8 cellular contexts compared by ENCODE assay signal in the genomic region with DNA sequence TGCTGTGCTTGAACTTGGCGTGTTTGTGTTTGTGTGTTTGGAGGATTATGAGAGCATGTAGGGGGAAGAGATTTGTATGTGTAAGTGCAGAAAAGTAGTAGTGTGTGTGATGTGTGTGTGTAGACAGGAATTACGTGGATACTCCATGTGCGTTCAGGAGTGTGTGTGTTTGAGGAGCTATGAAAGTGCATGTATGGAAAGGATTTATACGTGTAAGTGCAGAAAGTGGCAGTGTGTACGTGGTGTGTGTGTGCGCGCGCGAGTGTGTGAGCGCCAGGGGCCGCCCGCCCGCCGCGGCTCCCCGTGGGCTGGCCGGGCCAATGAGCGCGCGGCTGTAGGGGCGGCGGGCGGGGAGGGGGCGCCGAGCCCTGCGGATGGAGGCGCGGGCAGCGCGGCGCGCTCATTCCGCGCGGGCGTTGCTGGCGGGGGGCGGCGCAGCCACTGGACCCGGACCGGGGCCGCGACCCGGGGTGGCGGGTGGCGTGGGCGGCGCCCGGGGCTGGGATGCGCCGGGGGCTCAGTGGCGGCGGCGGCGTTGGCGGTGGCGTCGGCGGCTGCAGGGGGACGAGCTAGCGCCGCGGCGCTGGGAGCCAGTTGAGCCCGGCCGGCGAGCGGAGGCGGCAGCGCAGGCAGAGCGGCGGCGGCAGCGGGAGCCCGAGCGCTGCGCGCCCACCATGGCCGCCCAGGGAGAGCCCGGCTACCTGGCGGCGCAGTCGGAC. TPM values are rescaled to one million over a fixed set of nuclear protein-coding genes. Genes with fewer than 3 reads are reported as not detected.
A peak's percentile ranks its signal among the peaks of the same experiment; 100 is the strongest.
DNase-seq lines count a peak whose midpoint lies in the region; ATAC-seq and TF ChIP-seq lines count a peak whose summit lies in the region.

A gene with protein sequence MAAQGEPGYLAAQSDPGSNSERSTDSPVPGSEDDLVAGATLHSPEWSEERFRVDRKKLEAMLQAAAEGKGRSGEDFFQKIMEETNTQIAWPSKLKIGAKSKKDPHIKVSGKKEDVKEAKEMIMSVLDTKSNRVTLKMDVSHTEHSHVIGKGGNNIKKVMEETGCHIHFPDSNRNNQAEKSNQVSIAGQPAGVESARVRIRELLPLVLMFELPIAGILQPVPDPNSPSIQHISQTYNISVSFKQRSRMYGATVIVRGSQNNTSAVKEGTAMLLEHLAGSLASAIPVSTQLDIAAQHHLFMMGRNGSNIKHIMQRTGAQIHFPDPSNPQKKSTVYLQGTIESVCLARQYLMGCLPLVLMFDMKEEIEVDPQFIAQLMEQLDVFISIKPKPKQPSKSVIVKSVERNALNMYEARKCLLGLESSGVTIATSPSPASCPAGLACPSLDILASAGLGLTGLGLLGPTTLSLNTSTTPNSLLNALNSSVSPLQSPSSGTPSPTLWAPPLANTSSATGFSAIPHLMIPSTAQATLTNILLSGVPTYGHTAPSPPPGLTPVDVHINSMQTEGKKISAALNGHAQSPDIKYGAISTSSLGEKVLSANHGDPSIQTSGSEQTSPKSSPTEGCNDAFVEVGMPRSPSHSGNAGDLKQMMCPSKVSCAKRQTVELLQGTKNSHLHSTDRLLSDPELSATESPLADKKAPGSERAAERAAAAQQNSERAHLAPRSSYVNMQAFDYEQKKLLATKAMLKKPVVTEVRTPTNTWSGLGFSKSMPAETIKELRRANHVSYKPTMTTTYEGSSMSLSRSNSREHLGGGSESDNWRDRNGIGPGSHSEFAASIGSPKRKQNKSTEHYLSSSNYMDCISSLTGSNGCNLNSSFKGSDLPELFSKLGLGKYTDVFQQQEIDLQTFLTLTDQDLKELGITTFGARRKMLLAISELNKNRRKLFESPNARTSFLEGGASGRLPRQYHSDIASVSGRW (plus strand): TSS at position 403 of the 719 bp plus-strand sequence. CDS start 272 bp downstream, at position 675.

- TF ChIP-seq CTCF in WI38 (IDR thresholded peaks at IDR 0.05; ENCODE audit: low read depth, low read length) = no peak
- no peak for TF ChIP-seq CTCF in fibroblast of lung (conservative IDR thresholded peaks at IDR 0.05 in 1 of 2, IDR thresholded peaks at IDR 0.05 in 1 of 2; ENCODE audit: low read depth in 1 of 2, low read length in 2 of 2)
- TF ChIP-seq CTCF in transverse colon (IDR thresholded peaks at IDR 0.05) = no peak

- H3K4me3 ChIP-seq in WI38 (ENCODE audit: low read depth, low read length) = peak within 1 kb of the TSS; percentile 91
- peak within 1 kb of the TSS; percentile 73 to 83 (median 78) for H3K4me3 ChIP-seq in fibroblast of lung (replicated peaks in 1 of 4; ENCODE audit: control extremely low read depth in 1 of 4, insufficient read depth in 1 of 4, low read depth in 3 of 4, low read length in 4 of 4)
- H3K4me3 ChIP-seq in transverse colon = peak within 1 kb of the TSS; percentile 62 to 69 (median 64)

- H3K36me3 ChIP-seq in fibroblast of lung (ENCODE audit: control insufficient read depth, insufficient read depth, low read length) (no peaks in the 10 kb centered on the region), transverse colon (no peaks in the 10 kb centered on the region)

- in situ Hi-C loops in transverse colon (cut with MboI; ENCODE audit: low pct_ligation_motif_present in 1 of 4, low pct_unique_long_range_greater_than_20kb in 1 of 4, low sequenced_read_pairs in 3 of 4) = no loop called here

- no peak for TF ChIP-seq POLR2A in transverse colon (IDR thresholded peaks at IDR 0.05)

- H3K27me3 ChIP-seq in fibroblast of lung (ENCODE audit: control insufficient read depth, insufficient read depth, low read length) (no peaks in the 10 kb centered on the region), transverse colon (peaks cover 21% of the 10 kb centered on the region)

- H3K79me2 ChIP-seq in fibroblast of lung (ENCODE audit: control insufficient read depth, insufficient read depth, low read length) = peaks cover 40% of the 10 kb centered on the region

- peak within 1 kb of the TSS; percentile 95 for H3K4me2 ChIP-seq in fibroblast of lung (ENCODE audit: extremely low read depth, insufficient read depth, low read length)

- peaks cover 2% of the 10 kb centered on the region for H3K4me1 ChIP-seq in fibroblast of lung (ENCODE audit: control insufficient read depth, extremely low read depth, insufficient read depth, low read length)
- H3K4me1 ChIP-seq in transverse colon = peaks cover 0 to 17% (median 6%) of the 10 kb centered on the region in 4 donors

- intact Hi-C loops in transverse colon (cut with DNase I; ENCODE audit: low total_unique reads) = no loop called here

- peak; percentile 52 for ATAC-seq in HG03432 (IDR thresholded peaks at IDR 0.05; ENCODE audit: unreplicated experiment)

- H3K27ac ChIP-seq in fibroblast of lung (ENCODE audit: insufficient read depth, low read length) = peak within 1 kb of the TSS; percentile 80
- peak within 1 kb of the TSS; percentile 80 to 86 (median 82) for H3K27ac ChIP-seq in transverse colon

- no peaks in the 10 kb centered on the region for H3K9me3 ChIP-seq in fibroblast of lung (ENCODE audit: control insufficient read depth, insufficient read depth, low read depth, low read length)
- H3K9me3 ChIP-seq in transverse colon = no peaks in the 10 kb centered on the region

- H4K20me1 ChIP-seq in fibroblast of lung (ENCODE audit: control insufficient read depth, extremely low read depth, insufficient read depth, low read length) = no peaks in the 10 kb centered on the region

- DNase-seq in EH (ENCODE audit: low read depth) (peak; percentile 67), fibroblast of lung (ENCODE audit: low read depth in 2 of 2) (peak; percentile 57 to 69), mucosa of gallbladder (ENCODE audit: low spot score) (peak; percentile 16), transverse colon (peak; percentile 33), activated gamma-delta T cell treated with Interleukin-2 at 50 U/mL for 16 hours (no peak), NCI-H128 (lab: John Stamatoyannopoulos, UW; ENCODE audit: unreplicated experiment) (no peak)

- H3K9ac ChIP-seq in fibroblast of lung (ENCODE audit: insufficient read depth, low read length) = peak within 1 kb of the TSS; percentile 87

- peak within 1 kb of the TSS; percentile 82 for H2AFZ ChIP-seq in fibroblast of lung (ENCODE audit: low read length)

- WGBS in transverse colon (ENCODE audit: low coverage in 1 of 2), 2 donors = 0% methylated on average over 24 of the region's 83 CpGs; no CpG with 5 or more reads in 1 of the 2 donors

- TF ChIP-seq EP300 in transverse colon (IDR thresholded peaks at IDR 0.05; ENCODE audit: low read depth) = no peak

RNA-seq across cellular contexts. Expression of the gene that starts here (rescaled TPM):
- 62.7 and 64.7 TPM in 2 replicates for total RNA-seq in fibroblast of lung
- 22.2 and 22.6 TPM in 2 replicates for polyA plus RNA-seq in fibroblast of lung
- polyA plus RNA-seq in fibroblast of lung (2012) = 27.7 and 31.9 TPM in 2 replicates
- 88.1 and 93.5 TPM in 2 replicates for polyA minus RNA-seq in fibroblast of lung (ENCODE audit: low replicate concordance)
- total RNA-seq in mucosa of gallbladder = 5.1 TPM
- total RNA-seq in transverse colon = 1 to 10 TPM in 3 of 4 donors, under 1 TPM in 1; 0.60 to 5.1 (median 2.2) TPM

Comparison
In these comparisons a context has a peak if more than half of its experiments do, and no peak if none do; other contexts are left out.
1. RNA of the gene that starts here (total RNA-seq): 62.7 to 64.7 TPM in fibroblast of lung; 5.1 TPM in mucosa of gallbladder (single experiment) and 0.60 to 5.1 TPM in transverse colon; every median in the first group is over 10 times any median in the second.
2. DNase-seq: peak in EH (single experiment), fibroblast of lung (2 of 2), mucosa of gallbladder (single experiment) and transverse colon (single experiment); none in activated gamma-delta T cell treated with Interleukin-2 at 50 U/mL for 16 hours (single experiment) and NCI-H128 (single experiment).
3. Peak in every context shown above with its lines, with median percentiles within 50 percentile points of each other: H3K4me3 ChIP-seq.